ENCODE assay signal across 26 cellular contexts in genomic region chr1:32665915-32666314, GRCh38. TPM values are rescaled to one million over a fixed set of nuclear protein-coding genes. Genes with fewer than 3 reads are reported as not detected.
"Had no signal": no experiment of that assay in that cellular context is flagged by ENCODE, and none has a peak within 500 bp of the region (broad histone marks: within the 10 kb centered on the region; RNA-seq: fewer than 3 reads in every experiment).

No MANE protein-coding gene starts in this region.

- H3K27ac Mint-ChIP-seq: immature natural killer cell; naive thymus-derived CD8-positive, alpha-beta T cell; nephron; progenitor cell of endocrine pancreas; stimulated activated naive B cell treated with anti-CD40 and anti-IgM and Interleukin-4, amounts not matched to agents 10 μg/mL and 1 μg/mL and 100 μg/mL, for 72 hours had no signal

- DNase-seq: head of caudate nucleus; hypothalamus; immature natural killer cell; islet precursor cell; left ventricle myocardium inferior; mesendoderm; naive thymus-derived CD8-positive, alpha-beta T cell; occipital lobe; right lobe of liver; stimulated activated CD4-positive, alpha-beta T cell treated with anti-CD3 and anti-CD28 coated beads, Interleukin-12 subunit alpha, Interleukin-12 subunit beta, amount 100 ng/mL, for 4 hours; stimulated activated CD4-positive, alpha-beta T cell treated with anti-CD3 and anti-CD28 coated beads, Interleukin-15, amount 100 ng/mL, for 24 hours; stimulated activated CD4-positive, alpha-beta T cell treated with anti-CD3 and anti-CD28 coated beads, Interleukin-2, amount 100 ng/mL, for 24 hours; stimulated activated CD4-positive, alpha-beta T cell treated with anti-CD3 and anti-CD28 coated beads, Interleukin-4, amount 100 ng/mL, for 1 hour; stimulated activated naive B cell treated with anti-CD40 and anti-IgM and Interleukin-4, amounts not matched to agents 10 μg/mL and 1 μg/mL and 100 μg/mL, for 72 hours; stimulated activated naive CD8-positive, alpha-beta T cell treated with anti-CD3 and anti-CD28 coated beads, Interleukin-15, Interleukin-2, amounts not matched to agents 100 U/mL and 50 U/mL, for 24 hours; stomach; thyroid gland; transverse colon; upper lobe of left lung had no signal

- H3K27me3 Mint-ChIP-seq: naive thymus-derived CD8-positive, alpha-beta T cell; progenitor cell of endocrine pancreas; stimulated activated naive B cell treated with anti-CD40 and anti-IgM and Interleukin-4, amounts not matched to agents 10 μg/mL and 1 μg/mL and 100 μg/mL, for 72 hours had no signal

- H3K27ac ChIP-seq: left ventricle myocardium inferior, right atrium auricular region, right lobe of liver, skin epidermis, thyroid gland, upper lobe of left lung, vagina had no signal

- H3K4me1 ChIP-seq: right atrium auricular region, right lobe of liver, vagina had no signal

- H3K4me3 Mint-ChIP-seq: immature natural killer cell; naive thymus-derived CD8-positive, alpha-beta T cell; nephron; neural crest cell; stimulated activated naive B cell treated with anti-CD40 and anti-IgM and Interleukin-4, amounts not matched to agents 10 μg/mL and 1 μg/mL and 100 μg/mL, for 72 hours had no signal

- H3K27me3 ChIP-seq: right atrium auricular region, right lobe of liver, stomach, thyroid gland, transverse colon, upper lobe of left lung, vagina had no signal

- H3K4me1 Mint-ChIP-seq: nephron, neural crest cell had no signal

- H3K4me3 ChIP-seq: left ventricle myocardium inferior, lung, right atrium auricular region, right lobe of liver, skin epidermis, stomach, thyroid gland, transverse colon, upper lobe of left lung, vagina had no signal

- H3K9me3 ChIP-seq: left ventricle myocardium inferior, right atrium auricular region, right lobe of liver, stomach, thyroid gland, transverse colon, upper lobe of left lung, vagina had no signal

- H3K9me3 Mint-ChIP-seq: immature natural killer cell; naive thymus-derived CD8-positive, alpha-beta T cell; nephron; stimulated activated naive B cell treated with anti-CD40 and anti-IgM and Interleukin-4, amounts not matched to agents 10 μg/mL and 1 μg/mL and 100 μg/mL, for 72 hours had no signal

RNA-seq across cellular contexts. Expression of gene SYNC, which starts 36.7 kb away (rescaled TPM):
- total RNA-seq: naive thymus-derived CD8-positive, alpha-beta T cell; progenitor cell of endocrine pancreas had no signal
- polyA plus RNA-seq: immature natural killer cell; naive thymus-derived CD8-positive, alpha-beta T cell had no signal
